ENCODE assay signal across 14 cellular contexts in genomic region chr5:117982691-117983090, GRCh38.
"Had no signal": no experiment of that assay in that cellular context is flagged by ENCODE, and none has a peak within 500 bp of the region (broad histone marks: within the 10 kb centered on the region; RNA-seq: fewer than 3 reads in every experiment).

No MANE protein-coding gene starts in this region.

- H3K27me3 ChIP-seq: colonic mucosa, heart left ventricle, neutrophil, thyroid gland, vagina had no signal

- H3K27ac Mint-ChIP-seq: activated naive CD8-positive, alpha-beta T cell treated with anti-CD3 and anti-CD28 coated beads, Interleukin-2, amount 10 ng/mL, durations not matched to agents 7 days and 5 days; naive B cell; progenitor cell of endocrine pancreas; T-helper 17 cell had no signal

- ATAC-seq: heart left ventricle, right cardiac atrium, T-helper 17 cell had no signal

- H3K36me3 Mint-ChIP-seq: activated naive CD8-positive, alpha-beta T cell treated with anti-CD3 and anti-CD28 coated beads, Interleukin-2, amount 10 ng/mL, durations not matched to agents 7 days and 5 days; naive B cell had no signal

- H3K4me2 ChIP-seq: smooth muscle cell had no signal

- H3K27ac ChIP-seq: colonic mucosa, heart left ventricle, neutrophil, thyroid gland, vagina had no signal

- H3K4me1 Mint-ChIP-seq: activated naive CD8-positive, alpha-beta T cell treated with anti-CD3 and anti-CD28 coated beads, Interleukin-2, amount 10 ng/mL, durations not matched to agents 7 days and 5 days; naive B cell; T-helper 17 cell had no signal

- H3K36me3 ChIP-seq: colonic mucosa, heart left ventricle, neutrophil, thyroid gland, vagina had no signal

- H3K4me3 ChIP-seq: colonic mucosa, heart left ventricle, smooth muscle cell, thyroid gland, vagina had no signal

- DNase-seq: activated gamma-delta T cell; activated naive CD8-positive, alpha-beta T cell treated with anti-CD3 and anti-CD28 coated beads, Interleukin-2, amount 10 ng/mL, durations not matched to agents 7 days and 5 days; activated T-cell treated with anti-CD3 and anti-CD28 coated beads, Interleukin-2, amount 50 U/mL, for 48 hours; aorta; colonic mucosa; heart left ventricle; naive B cell; T-helper 17 cell had no signal

- H3K9me3 ChIP-seq: colonic mucosa, heart left ventricle, neutrophil, thyroid gland, vagina had no signal

- H3K4me3 Mint-ChIP-seq: activated naive CD8-positive, alpha-beta T cell treated with anti-CD3 and anti-CD28 coated beads, Interleukin-2, amount 10 ng/mL, durations not matched to agents 7 days and 5 days; naive B cell; T-helper 17 cell had no signal

- H3K27me3 Mint-ChIP-seq: activated naive CD8-positive, alpha-beta T cell treated with anti-CD3 and anti-CD28 coated beads, Interleukin-2, amount 10 ng/mL, durations not matched to agents 7 days and 5 days; naive B cell; progenitor cell of endocrine pancreas; T-helper 17 cell had no signal

- H3K4me1 ChIP-seq: colonic mucosa, heart left ventricle, thyroid gland, vagina had no signal
